17 cellular contexts compared by ENCODE assay signal in the genomic region with DNA sequence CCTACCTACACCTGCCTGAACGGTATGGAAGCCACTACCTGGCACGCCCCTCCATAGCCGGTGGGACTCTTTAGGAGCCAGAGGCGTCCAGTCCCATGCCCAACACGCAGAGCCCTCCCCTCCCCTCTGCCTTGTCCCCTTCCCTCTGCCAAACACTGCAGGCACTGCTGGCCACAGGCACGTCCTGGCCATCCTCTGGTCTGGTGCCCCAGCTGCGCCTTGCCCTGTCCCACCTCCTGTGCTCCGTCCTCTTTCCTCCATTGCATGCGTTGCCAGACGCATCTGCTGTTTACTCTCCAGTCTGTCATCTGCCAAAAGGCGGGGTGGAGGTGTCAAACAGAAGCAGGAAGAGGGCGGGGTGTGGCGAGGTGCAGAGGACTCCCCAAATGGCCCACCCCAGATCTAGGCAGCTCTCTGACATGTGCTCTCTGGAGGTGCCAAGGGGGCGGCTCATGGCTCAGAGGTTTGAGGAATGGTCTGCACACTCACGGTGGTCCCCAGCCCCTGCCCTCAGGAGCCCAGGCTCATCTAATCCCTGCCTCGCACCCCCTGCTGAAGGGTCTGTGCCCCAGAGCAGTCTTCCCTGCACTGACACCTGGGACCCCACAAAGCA. TPM values are rescaled to one million over a fixed set of nuclear protein-coding genes. Genes with fewer than 3 reads are reported as not detected.
DNase-seq lines count a peak whose midpoint lies in the region; ATAC-seq and TF ChIP-seq lines count a peak whose summit lies in the region.
"Had no signal": no experiment of that assay in that cellular context is flagged by ENCODE, and none has a peak within 500 bp of the region (broad histone marks: within the 10 kb centered on the region; RNA-seq: fewer than 3 reads in every experiment).

No MANE protein-coding gene starts in this region.

- no peak for ATAC-seq in GM18502 (IDR thresholded peaks at IDR 0.05; ENCODE audit: poor library complexity, unreplicated experiment)

- peaks cover 4% of the 10 kb centered on the region for H3K36me3 ChIP-seq in H7 (replicated peaks; ENCODE audit: control insufficient read depth, insufficient read depth, low read length)
- H3K36me3 ChIP-seq in BE2C, result peaks cover 3% of the 10 kb centered on the region; the same call in 1 of the 2 replicates

- H3K27me3 Mint-ChIP-seq in nephron progenitor cell (ENCODE audit: low read depth, poor library complexity), result peaks cover 3% of the 10 kb centered on the region
- H3K27me3 Mint-ChIP-seq: activated naive CD8-positive, alpha-beta T cell treated with anti-CD3 and anti-CD28 coated beads for 36 hours; brain; dendritic cell treated with granulocyte-macrophage colony-stimulating factor and Interleukin-4, amounts not matched to agents 40 ng/mL and 50 ng/mL, for 4 days; stimulated activated naive CD8-positive, alpha-beta T cell treated with anti-CD3 and anti-CD28 coated beads, Interleukin-15, Interleukin-2, amounts not matched to agents 100 ng/mL and 50 ng/mL, for 24 hours had no signal

- H3K27me3 ChIP-seq in H7 (ENCODE audit: control insufficient read depth, insufficient read depth, low read length) (no peaks in the 10 kb centered on the region), BE2C (no peaks in the 10 kb centered on the region)
- H3K27me3 ChIP-seq: esophagus muscularis mucosa had no signal

- peaks cover 19% of the 10 kb centered on the region for H3K4me1 Mint-ChIP-seq in nephron progenitor cell

- H3K27ac Mint-ChIP-seq in nephron progenitor cell, result peak overlapping the region; percentile 57
- H3K27ac Mint-ChIP-seq: activated naive CD8-positive, alpha-beta T cell treated with anti-CD3 and anti-CD28 coated beads for 36 hours; brain; dendritic cell treated with granulocyte-macrophage colony-stimulating factor and Interleukin-4, amounts not matched to agents 40 ng/mL and 50 ng/mL, for 4 days; stimulated activated naive CD8-positive, alpha-beta T cell treated with anti-CD3 and anti-CD28 coated beads, Interleukin-15, Interleukin-2, amounts not matched to agents 100 ng/mL and 50 ng/mL, for 24 hours had no signal

- H3K4me3 Mint-ChIP-seq in nephron progenitor cell, result no peak overlapping the region
- H3K4me3 Mint-ChIP-seq: activated naive CD8-positive, alpha-beta T cell treated with anti-CD3 and anti-CD28 coated beads for 36 hours; brain; dendritic cell treated with granulocyte-macrophage colony-stimulating factor and Interleukin-4, amounts not matched to agents 40 ng/mL and 50 ng/mL, for 4 days; stimulated activated naive CD8-positive, alpha-beta T cell treated with anti-CD3 and anti-CD28 coated beads, Interleukin-15, Interleukin-2, amounts not matched to agents 100 ng/mL and 50 ng/mL, for 24 hours had no signal

- H3K36me3 Mint-ChIP-seq in nephron progenitor cell (ENCODE audit: low read depth), result peaks cover 33% of the 10 kb centered on the region

- H3K4me1 ChIP-seq in BE2C, result no peaks in the 10 kb centered on the region

- no peaks in the 10 kb centered on the region for H3K9me3 ChIP-seq in BE2C

- DNase-seq in NCI-H748 (lab: John Stamatoyannopoulos, UW; ENCODE audit: unreplicated experiment), result peak; percentile 39
- no peak for DNase-seq in NCI-H748 treated with DMSO at 0.1 percent for 48 hours (lab: John Stamatoyannopoulos, UW)
- peak; percentile 25 for DNase-seq in H7
- DNase-seq in ecto neural progenitor cell (ENCODE audit: low spot score), result peak; percentile 32
- DNase-seq in nephron progenitor cell, result no peak
- DNase-seq in BE2C, result no peak
- no peak for DNase-seq in NCI-H446 (lab: John Stamatoyannopoulos, UW)
- DNase-seq: activated naive CD8-positive, alpha-beta T cell treated with anti-CD3 and anti-CD28 coated beads for 36 hours; DMS53; HCEC 1CT; NCI-H1417 had no signal

- no peak for TF ChIP-seq CTCF in nephron progenitor cell (IDR thresholded peaks at IDR 0.05)
- no peak for TF ChIP-seq CTCF in BE2C (IDR thresholded peaks at IDR 0.05; ENCODE audit: low read depth, low read length)

- H3K4me3 ChIP-seq in H7 (ENCODE audit: insufficient read depth, low read depth, low read length) (no peak overlapping the region), BE2C (ENCODE audit: low read depth, low read length) (no peak overlapping the region)
- H3K4me3 ChIP-seq: esophagus muscularis mucosa, lung had no signal

- peaks cover 16% of the 10 kb centered on the region for H3K9me3 Mint-ChIP-seq in nephron progenitor cell

RNA-seq across cellular contexts. Expression of gene HS6ST1, which starts 45.1 kb away (rescaled TPM):
- total RNA-seq in H7 (2014; rRNA removed; shearing (Covaris generic)), result 76.3 and 102 TPM in 2 replicates
- polyA plus RNA-seq in BE2C (2012; ENCODE audit: insufficient read depth, insufficient read length, low read depth), result 35.2 TPM

Comparison
In these comparisons a context has a peak if more than half of its experiments do, and no peak if none do; other contexts are left out.
1. DNase-seq: peak in NCI-H748 (single experiment), H7 (single experiment) and ecto neural progenitor cell (single experiment); none in NCI-H748 treated with DMSO at 0.1 percent for 48 hours (single experiment), nephron progenitor cell (single experiment), BE2C (single experiment) and NCI-H446 (0 of 2).